ENCODE assay signal across 8 cellular contexts in genomic region chr15:50879016-50879415, GRCh38. TPM values are rescaled to one million over a fixed set of nuclear protein-coding genes. Genes with fewer than 3 reads are reported as not detected.
A peak's percentile ranks its signal among the peaks of the same experiment; 100 is the strongest.
DNase-seq lines count a peak whose midpoint lies in the region; ATAC-seq and TF ChIP-seq lines count a peak whose summit lies in the region.

No MANE protein-coding gene starts in this region.

- CTCF ChIA-PET in mammary epithelial cell (lab: Charles Lee; ENCODE audit: low non-redundant PET): no interaction called here

- H3K36me3 Mint-ChIP-seq in type B pancreatic cell: no peaks in the 10 kb centered on the region

- peak overlapping the region; percentile 8 for H2AFZ ChIP-seq in mammary epithelial cell (ENCODE audit: low read depth, low read length)
- peak overlapping the region; percentile 16 for H2AFZ ChIP-seq in OCI-LY1 (ENCODE audit: low read length)

- WGBS in mammary epithelial cell (ENCODE audit: low coverage, missing lambda C conversion rate): 96% methylated on average over 2 of the region's 2 CpGs

- no peak for TF ChIP-seq POLR2A in breast epithelium (IDR thresholded peaks at IDR 0.05)

- H3K4me3 ChIP-seq in mammary epithelial cell (replicated peaks in 1 of 3; ENCODE audit: insufficient read depth in 1 of 3, low read depth in 2 of 3, low read length in 3 of 3): no peak overlapping the region
- H3K4me3 ChIP-seq in breast epithelium: no peak overlapping the region
- H3K4me3 ChIP-seq in OCI-LY1 (ENCODE audit: low read depth, low read length, poor library complexity, severe bottlenecking): no peak overlapping the region

- ATAC-seq in HG02852 (IDR thresholded peaks at IDR 0.05; ENCODE audit: unreplicated experiment) (peak; percentile 49), esophagus mucosa (no peak)

- no TSS peak for BruUV-seq in mammary epithelial cell (replicated peaks; lab: Mats Ljungman, UMichigan)

- H3K9me2 ChIP-seq in OCI-LY1 (ENCODE audit: low read depth, low read length): no peaks in the 10 kb centered on the region

- H4K20me1 ChIP-seq in mammary epithelial cell (ENCODE audit: insufficient read depth, low read length): no peaks in the 10 kb centered on the region
- H4K20me1 ChIP-seq in OCI-LY1 (ENCODE audit: insufficient read depth, low read length): no peaks in the 10 kb centered on the region

- H3K9me3 ChIP-seq in mammary epithelial cell (replicated peaks; ENCODE audit: insufficient read depth, low read length) (no peaks in the 10 kb centered on the region), breast epithelium (no peaks in the 10 kb centered on the region), OCI-LY1 (ENCODE audit: low read length) (no peaks in the 10 kb centered on the region)

- in situ Hi-C loops in mammary epithelial cell (cut with MboI; ENCODE audit: low sequenced_read_pairs in 2 of 2): loop anchor here in 1 of 2 donors (10.0 kb wide), 1 partner anchor 204 kb away; no protein-coding TSS in a partner anchor

- H3K79me2 ChIP-seq in mammary epithelial cell (ENCODE audit: insufficient read depth, low read length) (no peaks in the 10 kb centered on the region), OCI-LY1 (ENCODE audit: insufficient read depth, low read length) (no peaks in the 10 kb centered on the region)

- peak overlapping the region; percentile 44 for H3K27ac Mint-ChIP-seq in type B pancreatic cell

- H3K4me2 ChIP-seq in mammary epithelial cell (ENCODE audit: insufficient read depth, low read depth, low read length) (no peak overlapping the region), OCI-LY1 (ENCODE audit: low read length) (peak overlapping the region; percentile 23; the same call in 1 of the 2 replicates)

- peaks cover 35% of the 10 kb centered on the region for H3K4me1 ChIP-seq in mammary epithelial cell (ENCODE audit: insufficient read depth, low read length)
- H3K4me1 ChIP-seq in breast epithelium: peaks cover 0 to 3% of the 10 kb centered on the region in 2 donors
- H3K4me1 ChIP-seq in OCI-LY1 (ENCODE audit: insufficient read depth, low read length, severe bottlenecking): peaks cover 56% of the 10 kb centered on the region

- H3K27ac ChIP-seq in mammary epithelial cell (ENCODE audit: insufficient read depth, low read depth, low read length) (no peak overlapping the region), breast epithelium (no peak overlapping the region), OCI-LY1 (ENCODE audit: low read depth, low read length, poor library complexity, severe bottlenecking) (no peak overlapping the region)

- no peak overlapping the region for H3K9ac ChIP-seq in mammary epithelial cell (ENCODE audit: insufficient read depth, low read length)
- H3K9ac ChIP-seq in OCI-LY1 (ENCODE audit: low read length): no peak overlapping the region

- TF ChIP-seq CTCF in mammary epithelial cell (conservative IDR thresholded peaks at IDR 0.05 in 1 of 2, IDR thresholded peaks at IDR 0.05 in 1 of 2; ENCODE audit: extremely low read depth in 1 of 2, insufficient read depth in 1 of 2, low read depth in 1 of 2, low read length in 2 of 2) (no peak), breast epithelium (IDR thresholded peaks at IDR 0.05) (no peak), OCI-LY1 (IDR thresholded peaks at IDR 0.05; ENCODE audit: low read length) (no peak), type B pancreatic cell (conservative IDR thresholded peaks at IDR 0.05) (no peak)

- DNase-seq in mammary epithelial cell: no peak
- no peak for DNase-seq in breast epithelium (ENCODE audit: low spot score in 2 of 2)
- no peak for DNase-seq in type B pancreatic cell (ENCODE audit: extremely low spot score, unreplicated experiment)
- no peak for DNase-seq in NCI-H1694 (lab: John Stamatoyannopoulos, UW)
- no peak for DNase-seq in HuH-7.5 (ENCODE audit: low spot score)

- no peaks in the 10 kb centered on the region for H3K9me3 Mint-ChIP-seq in type B pancreatic cell

- intact Hi-C loops in mammary epithelial cell (cut with micrococcal nuclease): loop anchor here (5.0 kb wide), 2 partner anchors 112 to 132 kb away; partner anchors contain the start of gene SPPL2A
- intact Hi-C loops in breast epithelium (cut with DNase I; ENCODE audit: low total_unique reads): no loop called here

- no peaks in the 10 kb centered on the region for H3F3A ChIP-seq in OCI-LY1 (ENCODE audit: insufficient read depth, low read length)

- H3K27me3 ChIP-seq in mammary epithelial cell (ENCODE audit: insufficient read depth, low read length): no peaks in the 10 kb centered on the region
- H3K27me3 ChIP-seq in breast epithelium: no peaks in the 10 kb centered on the region
- H3K27me3 ChIP-seq in OCI-LY1 (ENCODE audit: insufficient read depth, low read length): no peaks in the 10 kb centered on the region

- dilution Hi-C loops in mammary epithelial cell (cut with HindIII; ENCODE audit: low sequenced_read_pairs): no loop called here

- no peak overlapping the region for H3K4me3 Mint-ChIP-seq in type B pancreatic cell

- H3K4me1 Mint-ChIP-seq in type B pancreatic cell (ENCODE audit: unreplicated experiment): peaks cover 11% of the 10 kb centered on the region

- H3K27me3 Mint-ChIP-seq in type B pancreatic cell: no peaks in the 10 kb centered on the region

- H3K36me3 ChIP-seq in mammary epithelial cell (ENCODE audit: insufficient read depth, low read length) (no peaks in the 10 kb centered on the region), breast epithelium (no peaks in the 10 kb centered on the region), OCI-LY1 (ENCODE audit: insufficient read depth, low read length) (no peaks in the 10 kb centered on the region)

RNA-seq across cellular contexts. Expression of gene AP4E1, which starts 29.5 kb away (rescaled TPM):
- total RNA-seq in mammary epithelial cell (10 to 100 TPM; 21.3 to 21.4 TPM), breast epithelium (10 to 100 TPM in 2 of 3 donors, 1 to 10 TPM in 1; 5.8 to 12.8 (median 12.7) TPM), type B pancreatic cell (ENCODE audit: low replicate concordance) (7.8 and 10.1 TPM in 2 replicates), esophagus mucosa (8.0 TPM)
- polyA plus RNA-seq in mammary epithelial cell: 4.1 TPM
- polyA minus RNA-seq in mammary epithelial cell: 7.6 TPM
